In genomic region chr11:102611291-102611690, GRCh38 we compare ENCODE assay signal across 16 cellular contexts. TPM values are rescaled to one million over a fixed set of nuclear protein-coding genes. Genes with fewer than 3 reads are reported as not detected.
A peak's percentile ranks its signal among the peaks of the same experiment; 100 is the strongest.
DNase-seq lines count a peak whose midpoint lies in the region; ATAC-seq and FAIRE-seq lines count a peak whose summit lies in the region.
"Had no signal": no experiment of that assay in that cellular context is flagged by ENCODE, and none has a peak within 500 bp of the region (broad histone marks: within the 10 kb centered on the region; RNA-seq: fewer than 3 reads in every experiment).

No MANE protein-coding gene starts in this region.

- H3K4me3 Mint-ChIP-seq in stimulated activated naive B cell treated with anti-CD40 and anti-IgM and Interleukin-4, amounts not matched to agents 10 μg/mL and 1 μg/mL and 100 μg/mL, for 72 hours, result peak overlapping the region in 1 of 2 donors; percentile 34
- H3K4me3 Mint-ChIP-seq: activated T-cell treated with anti-CD3 and anti-CD28 coated beads, Interleukin-2, amount 50 U/mL, for 24 hours had no signal

- no peak for DNase-seq in activated naive CD4-positive, alpha-beta T cell treated with anti-CD3 and anti-CD28 coated beads, Interleukin-2, amount 50 U/mL, for 72 hours (ENCODE audit: low spot score in 2 of 2)
- no peak for DNase-seq in activated naive CD4-positive, alpha-beta T cell treated with anti-CD3 and anti-CD28 coated beads, Interleukin-2, amount 50 U/mL, for 16 hours
- DNase-seq in stimulated activated naive B cell treated with anti-CD40 and anti-IgM and Interleukin-4, amounts not matched to agents 10 μg/mL and 1 μg/mL and 100 μg/mL, for 72 hours, result no peak
- DNase-seq in posterior vena cava (ENCODE audit: low spot score) (no peak), ACHN (no peak), RCC 7860 (ENCODE audit: low spot score) (no peak)
- DNase-seq: activated T-cell treated with anti-CD3 and anti-CD28 coated beads, Interleukin-2, amount 50 U/mL, for 24 hours; brain microvascular endothelial cell; DND-41; NCI-H187 treated with DMSO at 0.1 percent for 48 hours; PC-3; retina; upper lobe of right lung had no signal

- FAIRE-seq in RCC 7860 (lab: Jason Lieb, UNC), result no peak

- ATAC-seq in activated naive CD4-positive, alpha-beta T cell treated with anti-CD3 and anti-CD28 coated beads, Interleukin-2, amount 50 U/mL, for 72 hours, result peak; percentile 7 to 48
- ATAC-seq in GM21717 (IDR thresholded peaks at IDR 0.05; ENCODE audit: unreplicated experiment), result peak; percentile 40
- ATAC-seq in HG03354 (IDR thresholded peaks at IDR 0.05; ENCODE audit: poor library complexity, severe bottlenecking, unreplicated experiment), result peak; percentile 46
- peak; percentile 38 to 57 for ATAC-seq in stimulated activated naive B cell treated with anti-CD40 and anti-IgM and Interleukin-4, amounts not matched to agents 10 μg/mL and 1 μg/mL and 100 μg/mL, for 72 hours (replicated peaks)
- ATAC-seq: PC-3, upper lobe of right lung had no signal

- no peaks in the 10 kb centered on the region for H3K27me3 Mint-ChIP-seq in stimulated activated naive B cell treated with anti-CD40 and anti-IgM and Interleukin-4, amounts not matched to agents 10 μg/mL and 1 μg/mL and 100 μg/mL, for 72 hours

- no peak overlapping the region for H3K27ac Mint-ChIP-seq in activated naive CD4-positive, alpha-beta T cell treated with anti-CD3 and anti-CD28 coated beads, Interleukin-2, amount 50 U/mL, for 72 hours
- peak overlapping the region; percentile 77 for H3K27ac Mint-ChIP-seq in stimulated activated naive B cell treated with anti-CD40 and anti-IgM and Interleukin-4, amounts not matched to agents 10 μg/mL and 1 μg/mL and 100 μg/mL, for 72 hours
- H3K27ac Mint-ChIP-seq: activated T-cell treated with anti-CD3 and anti-CD28 coated beads, Interleukin-2, amount 50 U/mL, for 24 hours had no signal

- no peaks in the 10 kb centered on the region for H3K9me3 Mint-ChIP-seq in activated naive CD4-positive, alpha-beta T cell treated with anti-CD3 and anti-CD28 coated beads, Interleukin-2, amount 50 U/mL, for 72 hours
- H3K9me3 Mint-ChIP-seq in stimulated activated naive B cell treated with anti-CD40 and anti-IgM and Interleukin-4, amounts not matched to agents 10 μg/mL and 1 μg/mL and 100 μg/mL, for 72 hours, result no peaks in the 10 kb centered on the region
- H3K9me3 Mint-ChIP-seq: activated T-cell treated with anti-CD3 and anti-CD28 coated beads, Interleukin-2, amount 50 U/mL, for 24 hours had no signal

- intact Hi-C loops in posterior vena cava (cut with DNase I), result no loop called here

- in situ Hi-C loops in ACHN (cut with HindIII; ENCODE audit: low pct_ligation_motif_present, low pct_unique_long_range_greater_than_20kb, low sequenced_read_pairs), result no loop called here

- peaks cover 47 to 49% of the 10 kb centered on the region in 2 donors for H3K4me1 Mint-ChIP-seq in stimulated activated naive B cell treated with anti-CD40 and anti-IgM and Interleukin-4, amounts not matched to agents 10 μg/mL and 1 μg/mL and 100 μg/mL, for 72 hours

- H3K36me3 Mint-ChIP-seq in activated naive CD4-positive, alpha-beta T cell treated with anti-CD3 and anti-CD28 coated beads, Interleukin-2, amount 50 U/mL, for 72 hours, result no peaks in the 10 kb centered on the region
- no peaks in the 10 kb centered on the region for H3K36me3 Mint-ChIP-seq in stimulated activated naive B cell treated with anti-CD40 and anti-IgM and Interleukin-4, amounts not matched to agents 10 μg/mL and 1 μg/mL and 100 μg/mL, for 72 hours

RNA-seq across cellular contexts. Expression of gene MMP20, which starts 13.8 kb away (rescaled TPM):
- total RNA-seq in activated naive CD4-positive, alpha-beta T cell treated with anti-CD3 and anti-CD28 coated beads, Interleukin-2, amount 50 U/mL, for 72 hours, result not detected
- total RNA-seq in posterior vena cava, result not detected
- total RNA-seq: A673, PC-3, upper lobe of right lung had no signal
